8 cellular contexts compared by ENCODE assay signal in genomic region chr1:211680752-211681327, GRCh38. TPM values are rescaled to one million over a fixed set of nuclear protein-coding genes. Genes with fewer than 3 reads are reported as not detected.
DNase-seq lines count a peak whose midpoint lies in the region; ATAC-seq, FAIRE-seq and TF ChIP-seq lines count a peak whose summit lies in the region.

No MANE protein-coding gene starts in this region.

- H3K9ac ChIP-seq in OCI-LY1 (ENCODE audit: low read length) (no peak overlapping the region), endothelial cell of umbilical vein (replicated peaks; ENCODE audit: extremely low read depth, insufficient read depth, low read length) (no peak overlapping the region)

- peak overlapping the region; percentile 42; the same call in 1 of the 2 replicates for H2AFZ ChIP-seq in OCI-LY1 (ENCODE audit: low read length)
- H2AFZ ChIP-seq in endothelial cell of umbilical vein (ENCODE audit: low read depth, low read length) = peak overlapping the region; percentile 90

- intact Hi-C loops in endothelial cell of umbilical vein (cut with micrococcal nuclease) = loop anchor here (1.0 to 5.0 kb wide), 7 partner anchors 149 to 775 kb away; partner anchors contain the start of genes DTL, INTS7, LPGAT1 and PPP2R5A
- intact Hi-C loops in naive thymus-derived CD4-positive, alpha-beta T cell (cut with micrococcal nuclease) = loop anchor here (1.0 to 5.0 kb wide), 16 partner anchors 17 to 1101 kb away; partner anchors contain the start of genes DTL (in 2 of the 2), INTS7 (in 2 of the 2), LPGAT1 (in 2 of the 2) and PPP2R5A (in 2 of the 2)

- POLR2A ChIA-PET in endothelial cell of umbilical vein (lab: Charles Lee) = interaction anchor here (0.6 to 1.3 kb wide), 3 partner anchors 102 to 777 kb away, joined by 3 to 4 read pairs (median 3); partner anchors contain the start of genes DTL, INTS7 and SLC30A1
- POLR2A ChIA-PET in naive thymus-derived CD4-positive, alpha-beta T cell (lab: Charles Lee) = interaction anchor here (0.8 to 1.0 kb wide), 3 partner anchors 107 to 775 kb away, joined by 3 to 4 read pairs (median 4); no protein-coding TSS in a partner anchor

- TF ChIP-seq RAD21 in Ishikawa (IDR thresholded peaks at IDR 0.05; ENCODE audit: low read depth) = peak; percentile 89

- H3K36me3 ChIP-seq in OCI-LY1 (ENCODE audit: insufficient read depth, low read length) = no peaks in the 10 kb centered on the region
- no peaks in the 10 kb centered on the region for H3K36me3 ChIP-seq in endothelial cell of umbilical vein (ENCODE audit: control insufficient read depth in 2 of 2, extremely low read depth in 1 of 2, insufficient read depth in 2 of 2, low read length in 2 of 2)
- no peaks in the 10 kb centered on the region for H3K36me3 ChIP-seq in naive thymus-derived CD4-positive, alpha-beta T cell (ENCODE audit: control insufficient read depth in 2 of 3, insufficient read depth in 3 of 3, low read length in 3 of 3)

- H3K9me3 Mint-ChIP-seq in naive thymus-derived CD4-positive, alpha-beta T cell = peaks cover 0 to 2% (median 0%) of the 10 kb centered on the region in 11 donors
- no peaks in the 10 kb centered on the region for H3K9me3 Mint-ChIP-seq in stimulated activated effector memory CD8-positive, alpha-beta T cell treated with anti-CD3 and anti-CD28 coated beads, Interleukin-12 subunit alpha, Interleukin-12 subunit beta, amount 100 ng/mL, for 72 hours

- peaks cover 7% of the 10 kb centered on the region; the same call in 1 of the 2 replicates for H3F3A ChIP-seq in OCI-LY1 (ENCODE audit: insufficient read depth, low read length)

- H3K4me1 Mint-ChIP-seq in naive thymus-derived CD4-positive, alpha-beta T cell = peaks cover 9 to 22% (median 14%) of the 10 kb centered on the region in 7 donors
- peaks cover 20% of the 10 kb centered on the region for H3K4me1 Mint-ChIP-seq in stimulated activated effector memory CD8-positive, alpha-beta T cell treated with anti-CD3 and anti-CD28 coated beads, Interleukin-12 subunit alpha, Interleukin-12 subunit beta, amount 100 ng/mL, for 72 hours

- peak; percentile 92 for FAIRE-seq in endothelial cell of umbilical vein (lab: Jason Lieb, UNC)

- CTCF ChIA-PET in endothelial cell of umbilical vein (lab: Charles Lee) = interaction anchor here (0.6 to 5.8 kb wide), 78 partner anchors 9 to 1314 kb away, joined by 3 to 198 read pairs (median 4); partner anchors contain the start of genes DTL and INTS7
- CTCF ChIA-PET in naive thymus-derived CD4-positive, alpha-beta T cell (lab: Charles Lee) = interaction anchor here (0.5 to 4.0 kb wide), 23 partner anchors 10 to 1101 kb away, joined by 3 to 60 read pairs (median 4); partner anchors contain the start of genes DTL and INTS7

- H3K9me2 ChIP-seq in OCI-LY1 (ENCODE audit: low read depth, low read length) = no peaks in the 10 kb centered on the region

- H4K20me1 ChIP-seq in OCI-LY1 (ENCODE audit: insufficient read depth, low read length) (no peaks in the 10 kb centered on the region), endothelial cell of umbilical vein (replicated peaks; ENCODE audit: control insufficient read depth, extremely low read depth, insufficient read depth, low read length) (no peaks in the 10 kb centered on the region)

- no peak for TF ChIP-seq POLR2A in endothelial cell of umbilical vein (IDR thresholded peaks at IDR 0.05; ENCODE audit: low read depth, low read length)

- dilution Hi-C loops in endothelial cell of umbilical vein (cut with MboI; ENCODE audit: extremely low pct_ligation_motif_present, low sequenced_read_pairs) = no loop called here

- TF ChIP-seq CTCF in OCI-LY1 (IDR thresholded peaks at IDR 0.05; ENCODE audit: low read length) = peak; percentile 72
- TF ChIP-seq CTCF in endothelial cell of umbilical vein (IDR thresholded peaks at IDR 0.05; ENCODE audit: extremely low read depth in 1 of 2, insufficient read depth in 1 of 2, low read depth in 1 of 2, low read length in 2 of 2) = peak; percentile 59 to 66

- H3K4me3 ChIP-seq in OCI-LY1 (ENCODE audit: low read depth, low read length, poor library complexity, severe bottlenecking) = no peak overlapping the region
- H3K4me3 ChIP-seq in endothelial cell of umbilical vein (replicated peaks in 1 of 3; ENCODE audit: insufficient read depth in 1 of 3, low read depth in 1 of 3, low read length in 3 of 3) = no peak overlapping the region
- no peak overlapping the region for H3K4me3 ChIP-seq in naive thymus-derived CD4-positive, alpha-beta T cell (ENCODE audit: low read length)

- DNase-seq in DMS79 (lab: John Stamatoyannopoulos, UW) = peak; percentile 66
- peak; percentile 34 for DNase-seq in activated CD8-positive, alpha-beta memory T cell treated with anti-CD3 and anti-CD28 coated beads, Interleukin-2, amount 50 U/mL, for 1 hour (ENCODE audit: extremely low read depth)
- DNase-seq in endothelial cell of umbilical vein (ENCODE audit: low read depth, low spot score) = peak; percentile 86
- peak; percentile 44 to 85 (median 78) for DNase-seq in naive thymus-derived CD4-positive, alpha-beta T cell
- DNase-seq in stimulated activated effector memory CD8-positive, alpha-beta T cell treated with anti-CD3 and anti-CD28 coated beads, Interleukin-12 subunit alpha, Interleukin-12 subunit beta, amount 100 ng/mL, for 72 hours (ENCODE audit: low spot score in 2 of 2) = peak; percentile 25 to 73

- H3K27ac ChIP-seq in OCI-LY1 (ENCODE audit: low read depth, low read length, poor library complexity, severe bottlenecking) (peak overlapping the region; percentile 39), endothelial cell of umbilical vein (ENCODE audit: insufficient read depth, low read depth, low read length) (no peak overlapping the region)
- H3K27ac ChIP-seq in naive thymus-derived CD4-positive, alpha-beta T cell (ENCODE audit: low read depth, low read length) = peak overlapping the region; percentile 66

- H3K4me1 ChIP-seq in OCI-LY1 (ENCODE audit: insufficient read depth, low read length, severe bottlenecking) (peaks cover 31% of the 10 kb centered on the region), endothelial cell of umbilical vein (ENCODE audit: control insufficient read depth, extremely low read depth, insufficient read depth, low read length) (peaks cover 3% of the 10 kb centered on the region)
- H3K4me1 ChIP-seq in naive thymus-derived CD4-positive, alpha-beta T cell (ENCODE audit: control insufficient read depth in 2 of 2, insufficient read depth in 2 of 2, low read length in 2 of 2) = peaks cover 10 to 11% of the 10 kb centered on the region in 2 donors

- H3K9me1 ChIP-seq in endothelial cell of umbilical vein (replicated peaks; ENCODE audit: control insufficient read depth, extremely low read depth, insufficient read depth, low read length) = no peaks in the 10 kb centered on the region

- no peaks in the 10 kb centered on the region for H3K79me2 ChIP-seq in OCI-LY1 (ENCODE audit: insufficient read depth, low read length)
- H3K79me2 ChIP-seq in endothelial cell of umbilical vein (ENCODE audit: control insufficient read depth, insufficient read depth, low read length) = no peaks in the 10 kb centered on the region

- H3K27me3 Mint-ChIP-seq in naive thymus-derived CD4-positive, alpha-beta T cell = no peaks in the 10 kb centered on the region

- H3K4me3 Mint-ChIP-seq in naive thymus-derived CD4-positive, alpha-beta T cell = peak overlapping the region in 9 of 10 donors; percentile 19 to 59 (median 50)
- H3K4me3 Mint-ChIP-seq in stimulated activated effector memory CD8-positive, alpha-beta T cell treated with anti-CD3 and anti-CD28 coated beads, Interleukin-12 subunit alpha, Interleukin-12 subunit beta, amount 100 ng/mL, for 72 hours = peak overlapping the region; percentile 17

- H3K36me3 Mint-ChIP-seq in naive thymus-derived CD4-positive, alpha-beta T cell = no peaks in the 10 kb centered on the region
- H3K36me3 Mint-ChIP-seq in stimulated activated effector memory CD8-positive, alpha-beta T cell treated with anti-CD3 and anti-CD28 coated beads, Interleukin-12 subunit alpha, Interleukin-12 subunit beta, amount 100 ng/mL, for 72 hours = no peaks in the 10 kb centered on the region

- ATAC-seq in GM21717 (IDR thresholded peaks at IDR 0.05; ENCODE audit: unreplicated experiment) = peak; percentile 84
- peak; percentile 98 for ATAC-seq in naive thymus-derived CD4-positive, alpha-beta T cell
- ATAC-seq in stimulated activated effector memory CD8-positive, alpha-beta T cell treated with anti-CD3 and anti-CD28 coated beads, Interleukin-12 subunit alpha, Interleukin-12 subunit beta, amount 100 ng/mL, for 72 hours = peak; percentile 92

- H3K9me3 ChIP-seq in OCI-LY1 (ENCODE audit: low read length) (no peaks in the 10 kb centered on the region), endothelial cell of umbilical vein (replicated peaks; ENCODE audit: control insufficient read depth, insufficient read depth, low read length) (no peaks in the 10 kb centered on the region)
- no peaks in the 10 kb centered on the region for H3K9me3 ChIP-seq in naive thymus-derived CD4-positive, alpha-beta T cell (ENCODE audit: control insufficient read depth in 2 of 3, low read length in 3 of 3)

- peak overlapping the region; percentile 20; the same call in 1 of the 2 replicates for H3K4me2 ChIP-seq in OCI-LY1 (ENCODE audit: low read length)
- no peak overlapping the region for H3K4me2 ChIP-seq in endothelial cell of umbilical vein (ENCODE audit: insufficient read depth, low read length)

- TF ChIP-seq EP300 in Ishikawa (IDR thresholded peaks at IDR 0.05; ENCODE audit: borderline replicate concordance) = no peak

- H3K27me3 ChIP-seq in OCI-LY1 (ENCODE audit: insufficient read depth, low read length) (no peaks in the 10 kb centered on the region), endothelial cell of umbilical vein (ENCODE audit: control insufficient read depth in 2 of 2, insufficient read depth in 2 of 2, low read length in 2 of 2) (peaks cover 0 to 2% of the 10 kb centered on the region in 2 experiments)
- H3K27me3 ChIP-seq in naive thymus-derived CD4-positive, alpha-beta T cell (ENCODE audit: control insufficient read depth in 2 of 2, insufficient read depth in 2 of 2, low read length in 2 of 2) = no peaks in the 10 kb centered on the region

- peak overlapping the region; percentile 79 to 95 (median 87) for H3K27ac Mint-ChIP-seq in naive thymus-derived CD4-positive, alpha-beta T cell
- peak overlapping the region; percentile 72 for H3K27ac Mint-ChIP-seq in stimulated activated effector memory CD8-positive, alpha-beta T cell treated with anti-CD3 and anti-CD28 coated beads, Interleukin-12 subunit alpha, Interleukin-12 subunit beta, amount 100 ng/mL, for 72 hours

- BruUV-seq in endothelial cell of umbilical vein (replicated peaks; lab: Mats Ljungman, UMichigan) = no TSS peak

RNA-seq across cellular contexts. Expression of gene NEK2, which starts 5.4 kb away (rescaled TPM):
- 19.0 and 20.3 TPM in 2 replicates for total RNA-seq in endothelial cell of umbilical vein
- 4.1 and 6.6 TPM in 2 replicates for polyA plus RNA-seq in endothelial cell of umbilical vein
- 12.9 and 13.5 TPM in 2 replicates for polyA plus RNA-seq in endothelial cell of umbilical vein (2011; cell fraction: cytosol; rRNA removed)
- 7.9 and 10.6 TPM in 2 replicates for polyA plus RNA-seq in endothelial cell of umbilical vein (2011; cell fraction: nucleus; rRNA removed)
- polyA plus RNA-seq in endothelial cell of umbilical vein (2012) = 7.9 and 18.5 TPM in 2 replicates
- polyA minus RNA-seq in endothelial cell of umbilical vein = 10.0 and 10.3 TPM in 2 replicates
- polyA minus RNA-seq in endothelial cell of umbilical vein (2011; cell fraction: cytosol; rRNA and poly(A)+ RNA removed) = 38.7 TPM
- 5.2 and 5.6 TPM in 2 replicates for polyA minus RNA-seq in endothelial cell of umbilical vein (2011; cell fraction: nucleus; rRNA and poly(A)+ RNA removed)
- 10 to 100 TPM in 1 of 5 experiments, under 1 TPM in 3, not detected in 1; 0.16 to 26.5 (median 0.25) TPM for total RNA-seq in naive thymus-derived CD4-positive, alpha-beta T cell
- under 1 TPM in 1 of 2 donors, not detected in 1; 0.11 TPM for polyA plus RNA-seq in naive thymus-derived CD4-positive, alpha-beta T cell

Comparison
In these comparisons a context has a peak if more than half of its experiments do, and no peak if none do; other contexts are left out.
1. DNase-seq: peak in every context shown above with its lines; median percentile 86 in endothelial cell of umbilical vein; 78 in naive thymus-derived CD4-positive, alpha-beta T cell; 66 in DMS79; 49 in stimulated activated effector memory CD8-positive, alpha-beta T cell treated with anti-CD3 and anti-CD28 coated beads, Interleukin-12 subunit alpha, Interleukin-12 subunit beta, amount 100 ng/mL, for 72 hours; 34 in activated CD8-positive, alpha-beta memory T cell treated with anti-CD3 and anti-CD28 coated beads, Interleukin-2, amount 50 U/mL, for 1 hour.